In the genomic region with DNA sequence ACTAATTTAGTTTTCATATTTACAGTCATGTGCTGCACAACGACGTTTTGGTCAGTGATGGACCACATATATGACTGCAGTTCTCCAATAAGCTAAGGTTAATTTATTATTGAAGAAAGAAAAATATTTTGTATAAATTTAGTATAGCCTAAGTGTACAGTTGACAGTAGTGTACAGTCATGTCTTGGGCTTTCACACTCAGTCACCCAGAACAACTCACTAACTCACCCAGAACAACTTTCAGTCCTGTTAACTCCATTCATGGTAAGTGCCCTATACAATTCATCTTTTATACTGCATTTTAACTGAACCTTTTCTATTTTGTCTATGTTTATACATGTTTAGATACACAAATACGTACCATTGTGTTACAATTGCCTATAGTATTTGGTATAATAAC, we compare ENCODE assay signal across 8 cellular contexts. TPM values are rescaled to one million over a fixed set of nuclear protein-coding genes. Genes with fewer than 3 reads are reported as not detected.
A peak's percentile ranks its signal among the peaks of the same experiment; 100 is the strongest.
DNase-seq lines count a peak whose midpoint lies in the region; ATAC-seq, FAIRE-seq and TF ChIP-seq lines count a peak whose summit lies in the region.

No MANE protein-coding gene starts in this region.

- DNase-seq in GM12865 (ENCODE audit: low read depth) (no peak), PC-3 (no peak), keratinocyte (ENCODE audit: low read depth, low spot score) (no peak), NCI-H1105 treated with DMSO at 0.1 percent for 48 hours (lab: John Stamatoyannopoulos, UW) (no peak), KG1 (lab: John Stamatoyannopoulos, UW) (no peak), caudate nucleus (lab: John Stamatoyannopoulos, UW) (no peak)

- H4K20me1 ChIP-seq in PC-3 (ENCODE audit: low read length): no peaks in the 10 kb centered on the region
- no peaks in the 10 kb centered on the region for H4K20me1 ChIP-seq in keratinocyte (ENCODE audit: control insufficient read depth, extremely low read depth, insufficient read depth, low read length)

- peak overlapping the region; percentile 87 for H3K4me2 ChIP-seq in PC-3 (ENCODE audit: low read length)
- H3K4me2 ChIP-seq in keratinocyte (ENCODE audit: control insufficient read depth, extremely low read depth, insufficient read depth, low read depth, low read length): peak overlapping the region; percentile 92

- H3K4me3 ChIP-seq in GM12865 (ENCODE audit: low read depth, low read length) (peak overlapping the region; percentile 46), PC-3 (ENCODE audit: low read length) (peak overlapping the region; percentile 61), keratinocyte (ENCODE audit: control insufficient read depth in 2 of 3, extremely low read depth in 1 of 3, insufficient read depth in 2 of 3, low read depth in 1 of 3, low read length in 3 of 3) (peak overlapping the region in 1 of 3 experiments; percentile 68)

- no peak overlapping the region for H3K9ac ChIP-seq in PC-3 (ENCODE audit: low read length)
- H3K9ac ChIP-seq in keratinocyte (ENCODE audit: control insufficient read depth, extremely low read depth, insufficient read depth, low read length): no peak overlapping the region

- TF ChIP-seq CTCF in GM12865 (IDR thresholded peaks at IDR 0.05; ENCODE audit: insufficient read depth, low read depth, low read length, missing control alignments) (no peak), PC-3 (conservative IDR thresholded peaks at IDR 0.05; ENCODE audit: low read depth, low read length) (no peak), keratinocyte (optimal IDR thresholded peaks at IDR 0.05 in 1 of 3, IDR thresholded peaks at IDR 0.05 in 1 of 3, conservative IDR thresholded peaks at IDR 0.05 in 1 of 3; ENCODE audit: extremely low read depth in 1 of 3, insufficient read depth in 2 of 3, low read length in 3 of 3) (no peak)

- H3K36me3 ChIP-seq in PC-3 (ENCODE audit: low read depth, low read length): no peaks in the 10 kb centered on the region
- no peaks in the 10 kb centered on the region for H3K36me3 ChIP-seq in keratinocyte (ENCODE audit: control insufficient read depth in 2 of 2, extremely low read depth in 1 of 2, insufficient read depth in 2 of 2, low read length in 2 of 2)

- H3K9me3 ChIP-seq in PC-3 (ENCODE audit: low read length): peaks cover 5% of the 10 kb centered on the region; the same call in 1 of the 2 replicates
- H3K9me3 ChIP-seq in keratinocyte (ENCODE audit: control insufficient read depth, low read depth, low read length): no peaks in the 10 kb centered on the region

- POLR2A ChIA-PET in PC-3 (lab: Charles Lee; ENCODE audit: unreplicated experiment): no interaction called here

- H3K9me2 ChIP-seq in PC-3 (replicated peaks; ENCODE audit: low read length): no peaks in the 10 kb centered on the region

- no peak for FAIRE-seq in keratinocyte (lab: Jason Lieb, UNC)

- H3F3A ChIP-seq in PC-3 (ENCODE audit: low read length, unreplicated experiment): no peaks in the 10 kb centered on the region

- H3K79me2 ChIP-seq in PC-3 (ENCODE audit: low read length) (no peaks in the 10 kb centered on the region), keratinocyte (ENCODE audit: control insufficient read depth, insufficient read depth, low read length) (no peaks in the 10 kb centered on the region)

- H3K27ac ChIP-seq in PC-3 (ENCODE audit: low read length) (no peak overlapping the region), keratinocyte (ENCODE audit: control insufficient read depth, insufficient read depth, low read length) (no peak overlapping the region), caudate nucleus (ENCODE audit: low read depth, low read length) (no peak overlapping the region)

- H3K4me1 ChIP-seq in PC-3 (ENCODE audit: insufficient read depth, low read length): no peaks in the 10 kb centered on the region
- no peaks in the 10 kb centered on the region for H3K4me1 ChIP-seq in keratinocyte (ENCODE audit: control insufficient read depth, extremely low read depth, insufficient read depth, low read length)

- BruUV-seq in PC-3 (replicated peaks; lab: Mats Ljungman, UMichigan): no TSS peak

- H2AFZ ChIP-seq in PC-3 (ENCODE audit: low read length) (peak overlapping the region; percentile 82), keratinocyte (ENCODE audit: control insufficient read depth, low read length) (peak overlapping the region; percentile 56)

- CTCF ChIA-PET in PC-3 (lab: Charles Lee): interaction anchor here (0.7 kb wide), 1 partner anchor 980 kb away, joined by 3 read pairs; no protein-coding TSS in a partner anchor

- dilution Hi-C loops in keratinocyte (cut with MboI; ENCODE audit: extremely low pct_ligation_motif_present, low sequenced_read_pairs): no loop called here

- intact Hi-C loops in PC-3 (cut with micrococcal nuclease): loop anchor here (1.0 to 2.0 kb wide), 8 partner anchors 146 to 554 kb away; partner anchors contain the start of genes CLDND1 and CPOX

- no peaks in the 10 kb centered on the region for H3K9me1 ChIP-seq in keratinocyte (ENCODE audit: control insufficient read depth, extremely low read depth, insufficient read depth, low read length)

- ATAC-seq in GM21717 (IDR thresholded peaks at IDR 0.05; ENCODE audit: unreplicated experiment) (peak; percentile 15), PC-3 (peak; percentile 27; the same call in 1 of the 2 replicates), HG02763 (IDR thresholded peaks at IDR 0.05; ENCODE audit: unreplicated experiment) (no peak)

- H3K27me3 ChIP-seq in PC-3 (ENCODE audit: low read length) (peaks cover 18% of the 10 kb centered on the region), keratinocyte (ENCODE audit: control insufficient read depth, extremely low read depth, insufficient read depth, low read length) (no peaks in the 10 kb centered on the region)

RNA-seq across cellular contexts. Expression of gene GABRR3, which starts 3.8 kb away (rescaled TPM):
- not detected in 2 replicates for total RNA-seq in PC-3 (2014; rRNA removed)
- polyA plus RNA-seq in keratinocyte: not detected in 3 replicates
- polyA plus RNA-seq in keratinocyte (2011; ENCODE audit: low read depth): not detected
- not detected in 2 replicates for polyA plus RNA-seq in keratinocyte (2011; cell fraction: cytosol; rRNA removed)
- not detected in 2 replicates for polyA plus RNA-seq in keratinocyte (2011; cell fraction: nucleus; rRNA removed)
- polyA plus RNA-seq in keratinocyte (2012; ENCODE audit: low replicate concordance): not detected in 2 replicates
- polyA minus RNA-seq in keratinocyte: not detected in 3 replicates
- not detected for polyA minus RNA-seq in keratinocyte (2011; cell fraction: cytosol; rRNA and poly(A)+ RNA removed)
- not detected in 2 replicates for polyA minus RNA-seq in keratinocyte (2011; cell fraction: nucleus; rRNA and poly(A)+ RNA removed)

RNA-seq across cellular contexts. Expression of gene OR5AC2, which starts 48.1 kb away (rescaled TPM):
- not detected in 2 replicates for total RNA-seq in PC-3 (2014; rRNA removed)
- not detected in 3 replicates for polyA plus RNA-seq in keratinocyte
- polyA plus RNA-seq in keratinocyte (2011; ENCODE audit: low read depth): not detected
- polyA plus RNA-seq in keratinocyte (2011; cell fraction: cytosol; rRNA removed): not detected in 2 replicates
- not detected in 2 replicates for polyA plus RNA-seq in keratinocyte (2011; cell fraction: nucleus; rRNA removed)
- polyA plus RNA-seq in keratinocyte (2012; ENCODE audit: low replicate concordance): not detected in 2 replicates
- polyA minus RNA-seq in keratinocyte: not detected in 3 replicates
- polyA minus RNA-seq in keratinocyte (2011; cell fraction: cytosol; rRNA and poly(A)+ RNA removed): not detected
- not detected in 2 replicates for polyA minus RNA-seq in keratinocyte (2011; cell fraction: nucleus; rRNA and poly(A)+ RNA removed)
